10 cellular contexts compared by ENCODE assay signal in the genomic region with DNA sequence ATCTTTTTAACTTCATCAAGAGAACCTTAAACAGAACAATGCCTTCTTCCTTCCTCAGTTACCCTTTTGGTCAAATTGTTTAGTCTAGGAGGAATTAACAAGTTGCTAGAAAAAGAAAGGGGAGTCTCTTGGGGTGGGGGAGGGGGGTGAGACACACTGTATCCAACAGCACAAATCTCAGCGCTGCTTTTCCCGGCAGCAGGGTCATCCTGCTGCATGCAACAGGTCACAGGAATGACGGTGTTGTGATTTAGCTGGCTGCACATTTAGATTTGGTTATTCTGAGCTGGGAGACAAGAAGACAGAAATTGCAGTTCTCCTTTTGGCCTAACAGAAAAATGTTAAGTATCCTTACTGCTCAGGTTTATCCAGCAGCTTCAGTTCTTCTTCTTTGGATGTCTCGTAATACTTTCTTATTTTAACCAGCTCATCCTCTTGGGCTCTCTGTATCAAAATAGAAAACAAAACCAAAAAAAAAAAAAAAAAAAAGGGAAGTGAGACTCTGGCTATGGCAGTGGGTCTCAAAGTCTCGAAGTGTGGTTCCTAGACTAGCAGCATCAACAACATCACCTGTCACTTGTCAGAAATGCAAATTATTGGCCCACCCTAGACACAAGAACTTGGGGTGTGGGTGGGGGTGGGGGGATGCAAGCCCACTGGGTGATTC.
DNase-seq lines count a peak whose midpoint lies in the region; ATAC-seq and TF ChIP-seq lines count a peak whose summit lies in the region.
"Had no signal": no experiment of that assay in that cellular context is flagged by ENCODE, and none has a peak within 500 bp of the region (broad histone marks: within the 10 kb centered on the region; RNA-seq: fewer than 3 reads in every experiment).

No MANE protein-coding gene starts in this region.

- no peaks in the 10 kb centered on the region for H4K20me1 ChIP-seq in neural progenitor cell (ENCODE audit: low read depth)

- peaks cover 2% of the 10 kb centered on the region for H3K36me3 Mint-ChIP-seq in neural progenitor cell
- no peaks in the 10 kb centered on the region for H3K36me3 Mint-ChIP-seq in CD8-positive, alpha-beta memory T cell

- CTCF ChIA-PET in CD8-positive, alpha-beta memory T cell (lab: Charles Lee) = no interaction called here

- H3K4me3 ChIP-seq in neural progenitor cell (no peak overlapping the region), aorta (ENCODE audit: low read length in 2 of 2) (no peak overlapping the region)
- no peak overlapping the region for H3K4me3 ChIP-seq in CD8-positive, alpha-beta memory T cell (ENCODE audit: low read length)

- POLR2A ChIA-PET in CD8-positive, alpha-beta memory T cell (lab: Charles Lee) = no interaction called here

- H3K27ac Mint-ChIP-seq in neural progenitor cell = no peak overlapping the region
- no peak overlapping the region for H3K27ac Mint-ChIP-seq in CD8-positive, alpha-beta memory T cell

- H3K9ac ChIP-seq in neural progenitor cell = no peak overlapping the region

- peak overlapping the region; percentile 9 for H3K4me2 ChIP-seq in neural progenitor cell

- H3K27me3 Mint-ChIP-seq in neural progenitor cell (ENCODE audit: insufficient read depth, low read depth) = peaks cover 3% of the 10 kb centered on the region
- peaks cover 0 to 4% of the 10 kb centered on the region in 2 donors for H3K27me3 Mint-ChIP-seq in CD8-positive, alpha-beta memory T cell

- no peak overlapping the region for H3K27ac ChIP-seq in neural progenitor cell
- no peak overlapping the region for H3K27ac ChIP-seq in aorta (ENCODE audit: low read depth in 1 of 2, low read length in 2 of 2)
- no peak overlapping the region for H3K27ac ChIP-seq in CD8-positive, alpha-beta memory T cell (ENCODE audit: low read depth, low read length)
- H3K27ac ChIP-seq: HL-60 had no signal

- H3F3A ChIP-seq in neural progenitor cell (ENCODE audit: low read depth) = peaks cover 7% of the 10 kb centered on the region

- no peaks in the 10 kb centered on the region for H3K79me2 ChIP-seq in neural progenitor cell (ENCODE audit: low read depth)

- peaks cover 2% of the 10 kb centered on the region for H3K9me3 Mint-ChIP-seq in neural progenitor cell
- peaks cover 0 to 2% (median 0%) of the 10 kb centered on the region in 5 donors for H3K9me3 Mint-ChIP-seq in CD8-positive, alpha-beta memory T cell
- H3K9me3 Mint-ChIP-seq: naive thymus-derived CD8-positive, alpha-beta T cell had no signal

- 68 to 75% methylated on average over 5 of the region's 5 CpGs for WGBS in aorta, 2 donors

- peaks cover 38% of the 10 kb centered on the region for H3K4me1 ChIP-seq in neural progenitor cell
- no peaks in the 10 kb centered on the region for H3K4me1 ChIP-seq in aorta (ENCODE audit: control insufficient read depth in 1 of 2, insufficient read depth in 2 of 2, low read length in 2 of 2)
- no peaks in the 10 kb centered on the region for H3K4me1 ChIP-seq in CD8-positive, alpha-beta memory T cell (ENCODE audit: insufficient read depth, low read length)

- H3K9me3 ChIP-seq in neural progenitor cell (ENCODE audit: low read depth) (no peaks in the 10 kb centered on the region), aorta (ENCODE audit: control insufficient read depth, low read length) (no peaks in the 10 kb centered on the region)
- no peaks in the 10 kb centered on the region for H3K9me3 ChIP-seq in CD8-positive, alpha-beta memory T cell (ENCODE audit: low read length)

- H3K36me3 ChIP-seq in neural progenitor cell (no peaks in the 10 kb centered on the region), aorta (ENCODE audit: control insufficient read depth in 1 of 2, insufficient read depth in 2 of 2, low read length in 1 of 2) (no peaks in the 10 kb centered on the region)
- no peaks in the 10 kb centered on the region for H3K36me3 ChIP-seq in CD8-positive, alpha-beta memory T cell (ENCODE audit: insufficient read depth, low read length)

- H2AFZ ChIP-seq in neural progenitor cell (replicated peaks) = peak overlapping the region; percentile 26

- intact Hi-C loops in aorta (cut with DNase I) = no loop called here

- peaks cover 22% of the 10 kb centered on the region for H3K4me1 Mint-ChIP-seq in neural progenitor cell
- H3K4me1 Mint-ChIP-seq in CD8-positive, alpha-beta memory T cell = no peaks in the 10 kb centered on the region

- ATAC-seq in GM18873 (IDR thresholded peaks at IDR 0.05; ENCODE audit: low FRiP score, unreplicated experiment) (peak; percentile 80), HG02884 (IDR thresholded peaks at IDR 0.05; ENCODE audit: unreplicated experiment) (peak; percentile 80), aorta (ENCODE audit: low FRiP score) (no peak)

- no peak for TF ChIP-seq CTCF in neural progenitor cell (IDR thresholded peaks at IDR 0.05)

- H3K4me3 Mint-ChIP-seq in neural progenitor cell = no peak overlapping the region
- no peak overlapping the region for H3K4me3 Mint-ChIP-seq in CD8-positive, alpha-beta memory T cell

- no peaks in the 10 kb centered on the region for H3K27me3 ChIP-seq in neural progenitor cell
- no peaks in the 10 kb centered on the region for H3K27me3 ChIP-seq in aorta (ENCODE audit: control insufficient read depth in 1 of 2, insufficient read depth in 2 of 2, low read length in 1 of 2)
- no peaks in the 10 kb centered on the region for H3K27me3 ChIP-seq in CD8-positive, alpha-beta memory T cell (ENCODE audit: insufficient read depth, low read length, poor library complexity, severe bottlenecking)

- DNase-seq in RPMI8226 (peak; percentile 55), neural progenitor cell (ENCODE audit: low spot score) (no peak), NCI-H2227 (lab: John Stamatoyannopoulos, UW; ENCODE audit: unreplicated experiment) (no peak), NCI-H510A treated with DMSO at 0.1 percent for 48 hours (lab: John Stamatoyannopoulos, UW) (no peak), aorta (no peak)
- DNase-seq in CD8-positive, alpha-beta memory T cell = no peak
- DNase-seq: naive thymus-derived CD8-positive, alpha-beta T cell had no signal
